In genomic region chr12:116194935-116195431, GRCh38 we compare ENCODE assay signal across 8 cellular contexts.
DNase-seq lines count a peak whose midpoint lies in the region; ATAC-seq and TF ChIP-seq lines count a peak whose summit lies in the region.

No MANE protein-coding gene starts in this region.

- peak; percentile 23 for TF ChIP-seq CTCF in endodermal cell (conservative IDR thresholded peaks at IDR 0.05)

- ATAC-seq in GM18907 (IDR thresholded peaks at IDR 0.05; ENCODE audit: unreplicated experiment) (peak; percentile 90), HG02938 (IDR thresholded peaks at IDR 0.05; ENCODE audit: unreplicated experiment) (peak; percentile 87)

- no peak overlapping the region for H3K4me3 ChIP-seq in endodermal cell (ENCODE audit: low read length)

- peaks cover 4% of the 10 kb centered on the region for H3K4me1 ChIP-seq in endodermal cell (ENCODE audit: control insufficient read depth, insufficient read depth, low read length)

- peak overlapping the region; percentile 50 for H3K27ac Mint-ChIP-seq in endodermal cell

- H3K27me3 Mint-ChIP-seq in endodermal cell (ENCODE audit: insufficient read depth) = no peaks in the 10 kb centered on the region

- WGBS in endodermal cell (ENCODE audit: insufficient coverage in 1 of 2, insufficient read length in 1 of 2), 2 experiments = 93 to 100% methylated on average over 1 to 3 of the region's 3 CpGs

- H3K4me1 Mint-ChIP-seq in endodermal cell = peaks cover 13% of the 10 kb centered on the region

- peaks cover 4% of the 10 kb centered on the region for H3K36me3 ChIP-seq in endodermal cell (ENCODE audit: control insufficient read depth, insufficient read depth, low read length)

- H3K36me3 Mint-ChIP-seq in endodermal cell (ENCODE audit: low read depth) = no peaks in the 10 kb centered on the region

- H3K9me3 Mint-ChIP-seq in endodermal cell = no peaks in the 10 kb centered on the region

- no peak overlapping the region for H3K9ac ChIP-seq in endodermal cell (ENCODE audit: extremely low read depth, low read length, poor library complexity, severe bottlenecking)

- H3K9me3 ChIP-seq in endodermal cell (ENCODE audit: control insufficient read depth, low read length) = no peaks in the 10 kb centered on the region

- no peaks in the 10 kb centered on the region for H3K27me3 ChIP-seq in endodermal cell (ENCODE audit: control insufficient read depth, insufficient read depth, low read length, poor library complexity, severe bottlenecking)

- H3K27ac ChIP-seq in endodermal cell (ENCODE audit: low read depth, low read length) = no peak overlapping the region

- DNase-seq in T-helper 9 cell (peak; percentile 5), endodermal cell (peak; percentile 65), iPS-NIHi7 (ENCODE audit: extremely low spot score) (no peak), HuH-7 (ENCODE audit: low spot score) (no peak), NCI-H1930 (lab: John Stamatoyannopoulos, UW) (no peak), NCI-H1105 treated with DMSO at 0.1 percent for 48 hours (lab: John Stamatoyannopoulos, UW) (no peak)

- H3K4me3 Mint-ChIP-seq in endodermal cell = no peak overlapping the region

Comparison
In these comparisons a context has a peak if more than half of its experiments do, and no peak if none do; other contexts are left out.
1. DNase-seq: peak in T-helper 9 cell (single experiment) and endodermal cell (single experiment); none in iPS-NIHi7 (single experiment), HuH-7 (single experiment), NCI-H1930 (0 of 2) and NCI-H1105 treated with DMSO at 0.1 percent for 48 hours (single experiment).